ENCODE assay signal across 8 cellular contexts in the genomic region with DNA sequence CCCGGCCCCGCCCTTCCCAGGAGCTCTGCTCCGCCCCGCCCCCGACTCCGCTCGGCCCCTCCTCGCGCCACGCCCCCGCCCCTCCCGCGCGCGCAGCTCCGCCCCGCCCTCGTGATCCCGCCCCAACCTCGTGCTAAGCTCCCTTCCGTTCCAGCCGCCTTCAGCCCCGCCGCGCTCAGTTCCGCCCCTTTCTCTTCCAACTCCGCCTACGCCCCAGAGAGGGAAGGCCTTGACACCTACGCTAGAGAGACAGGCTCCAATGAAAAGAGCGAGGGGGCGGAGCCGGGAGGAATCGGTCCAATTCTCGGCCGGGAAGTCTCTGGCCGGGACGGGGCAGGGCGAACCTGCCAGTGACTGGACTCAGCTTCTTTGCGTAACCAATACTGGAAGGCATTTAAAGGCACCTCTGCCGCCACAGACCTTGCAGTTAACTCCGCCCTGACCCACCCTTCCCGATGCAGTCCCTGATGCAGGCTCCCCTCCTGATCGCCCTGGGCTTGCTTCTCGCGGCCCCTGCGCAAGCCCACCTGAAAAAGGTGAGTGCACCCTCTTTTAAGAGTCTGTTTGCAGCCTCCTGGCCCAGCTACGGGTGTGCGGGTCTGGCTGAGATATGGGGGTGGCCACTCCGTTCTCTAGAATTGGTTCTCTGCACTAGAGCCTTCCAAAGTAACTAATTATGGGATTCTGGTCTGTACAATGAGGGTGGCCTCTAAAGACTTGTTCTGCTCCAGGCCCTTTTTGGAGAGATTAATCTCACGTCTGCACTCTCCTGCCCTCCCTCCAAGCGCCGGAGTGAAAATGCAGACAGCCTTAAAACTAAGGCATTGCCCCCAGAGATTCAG. TPM values are rescaled to one million over a fixed set of nuclear protein-coding genes. Genes with fewer than 3 reads are reported as not detected.
DNase-seq lines count a peak whose midpoint lies in the region; ATAC-seq, FAIRE-seq and TF ChIP-seq lines count a peak whose summit lies in the region.

A gene (plus strand): TSS at position 424 of the 842 bp plus-strand sequence. CDS start 32 bp downstream, at position 456.

- no peaks in the 10 kb centered on the region for H3K36me3 Mint-ChIP-seq in chondrocyte (ENCODE audit: low read depth)

- no peaks in the 10 kb centered on the region for H4K20me1 ChIP-seq in keratinocyte (ENCODE audit: control insufficient read depth, extremely low read depth, insufficient read depth, low read length)

- FAIRE-seq in keratinocyte (lab: Jason Lieb, UNC) = peak; percentile 65

- TF ChIP-seq CTCF in chondrocyte (IDR thresholded peaks at IDR 0.05) = no peak
- no peak for TF ChIP-seq CTCF in keratinocyte (optimal IDR thresholded peaks at IDR 0.05 in 1 of 3, IDR thresholded peaks at IDR 0.05 in 1 of 3, conservative IDR thresholded peaks at IDR 0.05 in 1 of 3; ENCODE audit: extremely low read depth in 1 of 3, insufficient read depth in 2 of 3, low read length in 3 of 3)

- no peaks in the 10 kb centered on the region for H3K9me1 ChIP-seq in keratinocyte (ENCODE audit: control insufficient read depth, extremely low read depth, insufficient read depth, low read length)

- peak within 1 kb of the TSS; percentile 92 for H3K4me3 Mint-ChIP-seq in chondrocyte (ENCODE audit: unreplicated experiment)

- H3K9me3 Mint-ChIP-seq in chondrocyte (ENCODE audit: low read depth) = no peaks in the 10 kb centered on the region

- H3K79me2 ChIP-seq in keratinocyte (ENCODE audit: control insufficient read depth, insufficient read depth, low read length) = peaks cover 37% of the 10 kb centered on the region

- H2AFZ ChIP-seq in keratinocyte (ENCODE audit: control insufficient read depth, low read length) = peak within 1 kb of the TSS; percentile 80

- peaks cover 30% of the 10 kb centered on the region for H3K4me1 ChIP-seq in keratinocyte (ENCODE audit: control insufficient read depth, extremely low read depth, insufficient read depth, low read length)

- dilution Hi-C loops in keratinocyte (cut with MboI; ENCODE audit: extremely low pct_ligation_motif_present, low sequenced_read_pairs) = no loop called here

- H3K27ac ChIP-seq in keratinocyte (ENCODE audit: control insufficient read depth, insufficient read depth, low read length) = peak within 1 kb of the TSS; percentile 91

- H3K4me1 Mint-ChIP-seq in chondrocyte (ENCODE audit: low read depth) = peaks cover 15% of the 10 kb centered on the region

- H3K36me3 ChIP-seq in keratinocyte (ENCODE audit: control insufficient read depth in 2 of 2, extremely low read depth in 1 of 2, insufficient read depth in 2 of 2, low read length in 2 of 2) = no peaks in the 10 kb centered on the region

- DNase-seq in AML-193 (lab: John Stamatoyannopoulos, UW) = peak; percentile 98
- peak; percentile 99 for DNase-seq in NCI-H510A treated with DMSO at 0.1 percent for 48 hours (lab: John Stamatoyannopoulos, UW)
- peak; percentile 98 to 99 for DNase-seq in activated CD4-positive, alpha-beta T cell treated with anti-CD3 and anti-CD28 coated beads for 24 hours (ENCODE audit: low read depth in 2 of 2)
- DNase-seq in chondrocyte (ENCODE audit: low spot score) = peak; percentile 99
- DNase-seq in keratinocyte (ENCODE audit: low read depth, low spot score) = peak; percentile 93
- peak; percentile 93 to 95 for DNase-seq in stimulated activated CD4-positive, alpha-beta T cell treated with anti-CD3 and anti-CD28 coated beads, Interleukin-15, amount 100 ng/mL, for 1 hour (ENCODE audit: low read depth in 1 of 2, low spot score in 1 of 2)

- peak within 1 kb of the TSS; percentile 99 for H3K4me2 ChIP-seq in keratinocyte (ENCODE audit: control insufficient read depth, extremely low read depth, insufficient read depth, low read depth, low read length)

- H3K9ac ChIP-seq in keratinocyte (ENCODE audit: control insufficient read depth, extremely low read depth, insufficient read depth, low read length) = peak within 1 kb of the TSS; percentile 88

- H3K27me3 Mint-ChIP-seq in chondrocyte (ENCODE audit: low read depth) = peaks cover 3% of the 10 kb centered on the region

- TF ChIP-seq POLR2A in GM19193 (IDR thresholded peaks at IDR 0.05; ENCODE audit: extremely low read depth, insufficient read depth, insufficient read length) = peak; percentile 94

- H3K4me3 ChIP-seq in keratinocyte (ENCODE audit: control insufficient read depth in 2 of 3, extremely low read depth in 1 of 3, insufficient read depth in 2 of 3, low read depth in 1 of 3, low read length in 3 of 3) = peak within 1 kb of the TSS; percentile 59 to 97 (median 92)

- no peaks in the 10 kb centered on the region for H3K27me3 ChIP-seq in keratinocyte (ENCODE audit: control insufficient read depth, extremely low read depth, insufficient read depth, low read length)

- peak within 1 kb of the TSS; percentile 91 for H3K27ac Mint-ChIP-seq in chondrocyte (ENCODE audit: unreplicated experiment)

- H3K9me3 ChIP-seq in keratinocyte (ENCODE audit: control insufficient read depth, low read depth, low read length) = no peaks in the 10 kb centered on the region

- peak; percentile 83 for ATAC-seq in HG03439 (IDR thresholded peaks at IDR 0.05; ENCODE audit: unreplicated experiment)

RNA-seq across cellular contexts. Expression of the gene that starts here (rescaled TPM):
- 21.4 to 29.1 TPM (median 21.7 TPM) in 3 replicates for total RNA-seq in chondrocyte
- polyA plus RNA-seq in keratinocyte = 98.5 to 167 TPM (median 117 TPM) in 3 replicates
- 64.8 TPM for polyA plus RNA-seq in keratinocyte (2011; ENCODE audit: low read depth)
- polyA plus RNA-seq in keratinocyte (2011; cell fraction: cytosol; rRNA removed) = 149 and 152 TPM in 2 replicates
- polyA plus RNA-seq in keratinocyte (2011; cell fraction: nucleus; rRNA removed) = 196 and 231 TPM in 2 replicates
- 125 and 194 TPM in 2 replicates for polyA plus RNA-seq in keratinocyte (2012; ENCODE audit: low replicate concordance)
- 133 to 264 TPM (median 155 TPM) in 3 replicates for polyA minus RNA-seq in keratinocyte
- polyA minus RNA-seq in keratinocyte (2011; cell fraction: cytosol; rRNA and poly(A)+ RNA removed) = 148 TPM
- polyA minus RNA-seq in keratinocyte (2011; cell fraction: nucleus; rRNA and poly(A)+ RNA removed) = 103 and 169 TPM in 2 replicates

Comparison
In these comparisons a context has a peak if more than half of its experiments do, and no peak if none do; other contexts are left out.
1. Peak in every context shown above with its lines: DNase-seq, ATAC-seq, H3K4me3 ChIP-seq and H3K27ac ChIP-seq.